In genomic region chr3:141288331-141288990, GRCh38 we compare ENCODE assay signal across 14 cellular contexts.
"Had no signal": no experiment of that assay in that cellular context is flagged by ENCODE, and none has a peak within 500 bp of the region (broad histone marks: within the 10 kb centered on the region; RNA-seq: fewer than 3 reads in every experiment).

No MANE protein-coding gene starts in this region.

- H2AFZ ChIP-seq: neural progenitor cell had no signal

- DNase-seq: activated B cell treated with CpG ODN at 0.5 μM for 24 hours; activated CD4-positive, alpha-beta T cell treated with anti-CD3 and anti-CD28 coated beads for 48 hours; activated naive CD8-positive, alpha-beta T cell treated with anti-CD3 and anti-CD28 coated beads, Interleukin-2, amount 10 ng/mL, durations not matched to agents 7 days and 5 days; dermis blood vessel endothelial cell; left ventricle myocardium inferior; naive B cell; pancreas; stimulated activated CD4-positive, alpha-beta T cell treated with anti-CD3 and anti-CD28 coated beads, Interleukin-1b, Interleukin-23, amount 100 ng/mL, for 48 hours; stomach; testis had no signal

- H3K9me3 ChIP-seq: ascending aorta, gastroesophageal sphincter, left ventricle myocardium inferior, pancreas, stomach, testis had no signal

- H3K36me3 ChIP-seq: neural progenitor cell had no signal

- ATAC-seq: gastroesophageal sphincter, pancreas had no signal

- H3K4me3 ChIP-seq: ascending aorta, gastroesophageal sphincter, left ventricle myocardium inferior, neural progenitor cell, pancreas, stomach, testis had no signal

- H3K27ac ChIP-seq: epithelial cell of prostate, gastroesophageal sphincter, left ventricle myocardium inferior, neural progenitor cell, pancreas, stomach had no signal

- H3K9ac ChIP-seq: neural progenitor cell had no signal

- H3K4me1 ChIP-seq: neural progenitor cell, pancreas had no signal

- H3K27me3 ChIP-seq: ascending aorta, gastroesophageal sphincter, neural progenitor cell, pancreas, stomach, testis had no signal

- H3K4me2 ChIP-seq: neural progenitor cell had no signal
